1 cellular context compared by ENCODE assay signal in the genomic region with DNA sequence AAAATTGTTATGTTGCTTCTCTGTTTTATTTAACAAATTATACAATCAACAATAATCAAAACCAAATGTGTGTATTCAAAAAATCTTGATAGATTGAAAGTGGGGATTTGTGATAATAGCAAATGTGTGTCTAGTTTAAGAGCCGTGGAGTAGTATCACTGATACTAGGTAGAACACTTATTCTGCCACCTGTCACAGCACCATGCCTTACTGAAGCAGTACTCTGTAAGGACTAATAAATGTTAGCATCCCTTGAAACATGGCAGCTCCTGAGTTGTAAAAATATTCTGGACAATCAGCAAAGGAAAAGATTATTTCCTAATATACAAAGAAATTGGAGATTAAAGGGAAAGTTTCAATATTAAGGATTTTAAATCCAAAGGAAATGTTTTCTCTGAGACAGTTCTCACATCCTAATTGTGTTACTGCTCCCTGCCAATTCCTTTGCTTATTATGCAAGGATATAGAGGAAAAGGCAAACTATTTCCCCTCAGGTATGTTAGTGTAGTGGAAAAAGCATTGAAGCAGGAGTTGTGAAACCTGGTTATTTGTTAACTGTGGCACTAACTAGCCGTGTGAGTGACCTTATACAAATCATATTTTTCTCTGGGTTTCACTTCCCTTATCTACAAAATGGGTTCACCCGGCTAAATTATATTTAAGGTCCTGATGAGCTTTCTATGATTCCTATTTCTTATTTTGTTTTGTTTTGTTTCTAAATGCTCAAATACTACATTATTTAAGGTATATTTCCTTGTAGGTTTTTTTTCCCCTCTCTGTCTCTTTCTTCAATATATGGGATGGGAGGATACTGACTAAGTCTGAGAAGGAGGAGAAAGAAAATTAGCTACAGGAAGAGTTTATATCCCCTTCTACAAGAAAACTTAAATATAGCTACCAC.
TF ChIP-seq lines count a peak whose summit lies in the region.

No MANE protein-coding gene starts in this region.

TF ChIP-seq in SK-N-SH treated with all-trans-retinoic acid at 6 μM for 48 hours, 23 proteins besides CTCF, POLR2A, EP300 and RAD21 (continued from another document):
- TF ChIP-seq CSDC2 (CRISPR knock-in tag; IDR thresholded peaks at IDR 0.05), result no peak
- TF ChIP-seq PPARA (CRISPR knock-in tag; IDR thresholded peaks at IDR 0.05; ENCODE audit: borderline replicate concordance), result no peak
- TF ChIP-seq ZFP3 (CRISPR knock-in tag; IDR thresholded peaks at IDR 0.05), result no peak
- TF ChIP-seq SNAI2 (CRISPR knock-in tag; IDR thresholded peaks at IDR 0.05), result no peak
- TF ChIP-seq ZNF565 (CRISPR knock-in tag; conservative IDR thresholded peaks at IDR 0.05; ENCODE audit: low read depth), result no peak
- TF ChIP-seq ZNF8 (CRISPR knock-in tag; IDR thresholded peaks at IDR 0.05), result no peak
- TF ChIP-seq ZNF70 (CRISPR knock-in tag; IDR thresholded peaks at IDR 0.05), result no peak
- TF ChIP-seq ESRRG (CRISPR knock-in tag; IDR thresholded peaks at IDR 0.05), result no peak
